ENCODE assay signal across 1 cellular context in the genomic region with DNA sequence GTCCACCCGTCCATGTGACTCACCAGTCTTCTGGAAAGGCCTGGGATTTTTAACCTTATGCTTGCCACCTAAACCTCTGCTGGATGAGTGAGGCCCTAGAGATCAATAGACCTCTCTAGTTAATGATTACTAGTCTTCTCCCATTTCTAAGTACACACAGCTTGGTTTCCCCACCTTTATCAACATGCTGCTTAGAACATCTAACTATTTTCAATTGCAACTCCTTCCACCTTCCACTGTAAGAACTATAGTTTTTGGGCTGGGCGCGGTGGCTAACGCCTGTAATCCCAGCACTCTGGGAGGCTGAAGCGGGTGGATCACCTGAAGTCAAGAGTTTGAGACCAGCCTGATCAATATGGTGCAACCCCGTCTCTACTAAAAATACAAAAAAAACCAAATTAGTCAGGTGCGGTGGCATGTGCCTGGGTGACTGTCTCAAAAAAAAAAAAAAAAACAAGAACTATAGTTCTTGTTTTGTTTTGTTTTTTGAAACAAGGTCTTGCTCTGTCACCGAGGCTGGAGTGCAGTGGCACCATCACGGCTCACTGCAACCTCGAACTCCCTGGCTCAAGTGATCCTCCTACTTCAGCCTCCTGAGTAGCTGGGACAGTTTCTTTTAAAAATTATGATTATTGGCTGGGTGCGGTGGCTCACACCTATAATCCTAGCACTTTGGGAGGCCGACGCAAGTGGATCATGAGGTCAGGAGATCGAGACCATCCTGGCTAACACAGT.
TF ChIP-seq lines count a peak whose summit lies in the region.

No MANE protein-coding gene starts in this region.

TF ChIP-seq in HepG2, 621 proteins besides CTCF, POLR2A, EP300 and RAD21 (continued from another document):
- no peak for TF ChIP-seq SIN3B (IDR thresholded peaks at IDR 0.05; ENCODE audit: low read length)
- TF ChIP-seq YY1 (IDR thresholded peaks at IDR 0.05; ENCODE audit: insufficient read depth, insufficient replicate concordance, low read depth, low read length) = no peak
- no peak for TF ChIP-seq EEA1 (CRISPR knock-in tag; IDR thresholded peaks at IDR 0.05; ENCODE audit: borderline replicate concordance)
- no peak for TF ChIP-seq MYNN (CRISPR knock-in tag; IDR thresholded peaks at IDR 0.05; ENCODE audit: low read depth)
- TF ChIP-seq ARID2 (CRISPR knock-in tag; IDR thresholded peaks at IDR 0.05; ENCODE audit: borderline replicate concordance) = 0 out of 2 replicates have a peak, but pooled peaks have one; percentile 38
- no peak for TF ChIP-seq RFXANK (CRISPR knock-in tag; IDR thresholded peaks at IDR 0.05)
- TF ChIP-seq BCLAF1 (IDR thresholded peaks at IDR 0.05) = no peak
- TF ChIP-seq IKZF5 (CRISPR knock-in tag; IDR thresholded peaks at IDR 0.05) = no peak
- TF ChIP-seq SALL2 (CRISPR knock-in tag; IDR thresholded peaks at IDR 0.05) = no peak
- TF ChIP-seq HINFP (CRISPR knock-in tag; IDR thresholded peaks at IDR 0.05; ENCODE audit: low read depth) = no peak
- peak; percentile 90 for TF ChIP-seq ONECUT2 (CRISPR knock-in tag; IDR thresholded peaks at IDR 0.05)
- TF ChIP-seq, protein P1, sequence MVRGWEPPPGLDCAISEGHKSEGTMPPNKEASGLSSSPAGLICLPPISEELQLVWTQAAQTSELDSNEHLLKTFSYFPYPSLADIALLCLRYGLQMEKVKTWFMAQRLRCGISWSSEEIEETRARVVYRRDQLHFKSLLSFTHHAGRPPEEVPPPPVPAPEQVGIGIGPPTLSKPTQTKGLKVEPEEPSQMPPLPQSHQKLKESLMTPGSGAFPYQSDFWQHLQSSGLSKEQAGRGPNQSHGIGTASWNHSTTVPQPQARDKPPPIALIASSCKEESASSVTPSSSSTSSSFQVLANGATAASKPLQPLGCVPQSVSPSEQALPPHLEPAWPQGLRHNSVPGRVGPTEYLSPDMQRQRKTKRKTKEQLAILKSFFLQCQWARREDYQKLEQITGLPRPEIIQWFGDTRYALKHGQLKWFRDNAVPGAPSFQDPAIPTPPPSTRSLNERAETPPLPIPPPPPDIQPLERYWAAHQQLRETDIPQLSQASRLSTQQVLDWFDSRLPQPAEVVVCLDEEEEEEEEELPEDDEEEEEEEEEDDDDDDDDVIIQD (CRISPR knock-in tag; IDR thresholded peaks at IDR 0.05; ENCODE audit: low read depth) = peak; percentile 86
- peak; percentile 57; the same call in 1 of the 2 replicates for TF ChIP-seq FOXK1 (CRISPR knock-in tag; IDR thresholded peaks at IDR 0.05; ENCODE audit: borderline replicate concordance, low read depth)
- TF ChIP-seq ZNF317 (CRISPR knock-in tag; IDR thresholded peaks at IDR 0.05) = 0 out of 2 replicates have a peak, but pooled peaks have one; percentile 44
- TF ChIP-seq ZNF782 (CRISPR knock-in tag; IDR thresholded peaks at IDR 0.05; ENCODE audit: borderline replicate concordance) = no peak
- TF ChIP-seq, protein P2, sequence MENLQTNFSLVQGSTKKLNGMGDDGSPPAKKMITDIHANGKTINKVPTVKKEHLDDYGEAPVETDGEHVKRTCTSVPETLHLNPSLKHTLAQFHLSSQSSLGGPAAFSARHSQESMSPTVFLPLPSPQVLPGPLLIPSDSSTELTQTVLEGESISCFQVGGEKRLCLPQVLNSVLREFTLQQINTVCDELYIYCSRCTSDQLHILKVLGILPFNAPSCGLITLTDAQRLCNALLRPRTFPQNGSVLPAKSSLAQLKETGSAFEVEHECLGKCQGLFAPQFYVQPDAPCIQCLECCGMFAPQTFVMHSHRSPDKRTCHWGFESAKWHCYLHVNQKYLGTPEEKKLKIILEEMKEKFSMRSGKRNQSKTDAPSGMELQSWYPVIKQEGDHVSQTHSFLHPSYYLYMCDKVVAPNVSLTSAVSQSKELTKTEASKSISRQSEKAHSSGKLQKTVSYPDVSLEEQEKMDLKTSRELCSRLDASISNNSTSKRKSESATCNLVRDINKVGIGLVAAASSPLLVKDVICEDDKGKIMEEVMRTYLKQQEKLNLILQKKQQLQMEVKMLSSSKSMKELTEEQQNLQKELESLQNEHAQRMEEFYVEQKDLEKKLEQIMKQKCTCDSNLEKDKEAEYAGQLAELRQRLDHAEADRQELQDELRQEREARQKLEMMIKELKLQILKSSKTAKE (CRISPR knock-in tag; IDR thresholded peaks at IDR 0.05; ENCODE audit: borderline replicate concordance) = no peak
- TF ChIP-seq NCOA5 (CRISPR knock-in tag; IDR thresholded peaks at IDR 0.05) = no peak
- TF ChIP-seq U2AF1 (optimal IDR thresholded peaks at IDR 0.05; ENCODE audit: low read depth, low read length) = no peak
- TF ChIP-seq ZNF205 (CRISPR knock-in tag; IDR thresholded peaks at IDR 0.05) = 0 out of 2 replicates have a peak, but pooled peaks have one; percentile 29
- peak; percentile 58; the same call in 1 of the 2 replicates for TF ChIP-seq ESRRA (CRISPR knock-in tag; IDR thresholded peaks at IDR 0.05; ENCODE audit: low read depth)
- TF ChIP-seq, protein P3, sequence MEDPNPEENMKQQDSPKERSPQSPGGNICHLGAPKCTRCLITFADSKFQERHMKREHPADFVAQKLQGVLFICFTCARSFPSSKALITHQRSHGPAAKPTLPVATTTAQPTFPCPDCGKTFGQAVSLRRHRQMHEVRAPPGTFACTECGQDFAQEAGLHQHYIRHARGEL (CRISPR knock-in tag; IDR thresholded peaks at IDR 0.05) = no peak
- no peak for TF ChIP-seq ZBTB39 (CRISPR knock-in tag; IDR thresholded peaks at IDR 0.05)
- TF ChIP-seq GATAD1 (CRISPR knock-in tag; IDR thresholded peaks at IDR 0.05) = peak; percentile 41; the same call in 1 of the 2 replicates
- no peak for TF ChIP-seq SNAPC4 (CRISPR knock-in tag; IDR thresholded peaks at IDR 0.05)
- TF ChIP-seq ZNF879 (CRISPR knock-in tag; IDR thresholded peaks at IDR 0.05) = no peak
- TF ChIP-seq, protein P4, sequence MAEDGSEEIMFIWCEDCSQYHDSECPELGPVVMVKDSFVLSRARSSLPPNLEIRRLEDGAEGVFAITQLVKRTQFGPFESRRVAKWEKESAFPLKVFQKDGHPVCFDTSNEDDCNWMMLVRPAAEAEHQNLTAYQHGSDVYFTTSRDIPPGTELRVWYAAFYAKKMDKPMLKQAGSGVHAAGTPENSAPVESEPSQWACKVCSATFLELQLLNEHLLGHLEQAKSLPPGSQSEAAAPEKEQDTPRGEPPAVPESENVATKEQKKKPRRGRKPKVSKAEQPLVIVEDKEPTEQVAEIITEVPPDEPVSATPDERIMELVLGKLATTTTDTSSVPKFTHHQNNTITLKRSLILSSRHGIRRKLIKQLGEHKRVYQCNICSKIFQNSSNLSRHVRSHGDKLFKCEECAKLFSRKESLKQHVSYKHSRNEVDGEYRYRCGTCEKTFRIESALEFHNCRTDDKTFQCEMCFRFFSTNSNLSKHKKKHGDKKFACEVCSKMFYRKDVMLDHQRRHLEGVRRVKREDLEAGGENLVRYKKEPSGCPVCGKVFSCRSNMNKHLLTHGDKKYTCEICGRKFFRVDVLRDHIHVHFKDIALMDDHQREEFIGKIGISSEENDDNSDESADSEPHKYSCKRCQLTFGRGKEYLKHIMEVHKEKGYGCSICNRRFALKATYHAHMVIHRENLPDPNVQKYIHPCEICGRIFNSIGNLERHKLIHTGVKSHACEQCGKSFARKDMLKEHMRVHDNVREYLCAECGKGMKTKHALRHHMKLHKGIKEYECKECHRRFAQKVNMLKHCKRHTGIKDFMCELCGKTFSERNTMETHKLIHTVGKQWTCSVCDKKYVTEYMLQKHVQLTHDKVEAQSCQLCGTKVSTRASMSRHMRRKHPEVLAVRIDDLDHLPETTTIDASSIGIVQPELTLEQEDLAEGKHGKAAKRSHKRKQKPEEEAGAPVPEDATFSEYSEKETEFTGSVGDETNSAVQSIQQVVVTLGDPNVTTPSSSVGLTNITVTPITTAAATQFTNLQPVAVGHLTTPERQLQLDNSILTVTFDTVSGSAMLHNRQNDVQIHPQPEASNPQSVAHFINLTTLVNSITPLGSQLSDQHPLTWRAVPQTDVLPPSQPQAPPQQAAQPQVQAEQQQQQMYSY (CRISPR knock-in tag; IDR thresholded peaks at IDR 0.05) = no peak
- no peak for TF ChIP-seq ZMAT3 (CRISPR knock-in tag; conservative IDR thresholded peaks at IDR 0.05)
- no peak for TF ChIP-seq ZFAT (CRISPR knock-in tag; conservative IDR thresholded peaks at IDR 0.05)
- no peak for TF ChIP-seq ZNF343 (CRISPR knock-in tag; IDR thresholded peaks at IDR 0.05)
- no peak for TF ChIP-seq STAG1 (CRISPR knock-in tag; IDR thresholded peaks at IDR 0.05)
- no peak for TF ChIP-seq TBX3 (IDR thresholded peaks at IDR 0.05; ENCODE audit: borderline replicate concordance)
- TF ChIP-seq SRY (CRISPR knock-in tag; IDR thresholded peaks at IDR 0.05) = no peak
- TF ChIP-seq XBP1 (CRISPR knock-in tag; IDR thresholded peaks at IDR 0.05) = no peak
- TF ChIP-seq ZNF329 (CRISPR knock-in tag; IDR thresholded peaks at IDR 0.05; ENCODE audit: low read depth) = no peak
- peak; percentile 31; the same call in 1 of the 2 replicates for TF ChIP-seq MYC (CRISPR knock-in tag; IDR thresholded peaks at IDR 0.05; ENCODE audit: borderline replicate concordance)
